ENCODE assay signal across 2 cellular contexts in the genomic region with DNA sequence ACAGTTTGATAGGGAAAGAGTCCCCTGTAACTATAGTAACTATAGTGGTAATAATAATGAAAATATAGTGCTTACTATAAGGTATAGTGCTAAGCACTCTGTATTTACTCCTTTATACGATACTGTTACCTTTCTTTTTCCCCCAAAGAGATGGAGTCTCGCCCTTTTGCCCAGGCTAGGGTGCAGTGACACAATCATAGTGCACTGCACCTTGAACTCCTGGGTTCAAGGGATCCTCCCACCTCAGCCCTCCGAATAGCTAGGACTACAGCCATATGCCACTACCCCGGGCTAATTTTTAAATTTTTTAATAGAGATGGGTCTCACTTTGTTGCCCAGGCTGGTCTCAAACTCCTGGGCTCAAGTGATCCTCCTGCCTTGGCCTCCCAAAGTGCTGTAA.
A peak's percentile ranks its signal among the peaks of the same experiment; 100 is the strongest.
TF ChIP-seq lines count a peak whose summit lies in the region.

No MANE protein-coding gene starts in this region.

TF ChIP-seq in IMR-90, 13 proteins besides CTCF, POLR2A, EP300 and RAD21:
- TF ChIP-seq RFX5 (IDR thresholded peaks at IDR 0.05; ENCODE audit: low read depth, low read length) (no peak), MAFK (IDR thresholded peaks at IDR 0.05; ENCODE audit: low read depth, low read length) (no peak), USF2 (IDR thresholded peaks at IDR 0.05; ENCODE audit: low read depth, low read length) (no peak), FOS (IDR thresholded peaks at IDR 0.05; ENCODE audit: low read depth, low read length) (no peak), RCOR1 (IDR thresholded peaks at IDR 0.05; ENCODE audit: insufficient replicate concordance, low read length) (no peak), NFE2L2 (IDR thresholded peaks at IDR 0.05; ENCODE audit: low read depth, low read length) (no peak), BHLHE40 (IDR thresholded peaks at IDR 0.05; ENCODE audit: low read depth, low read length) (no peak), MXI1 (IDR thresholded peaks at IDR 0.05; ENCODE audit: borderline replicate concordance, low read depth, low read length) (no peak), SMC3 (IDR thresholded peaks at IDR 0.05; ENCODE audit: low read depth, low read length) (no peak), CHD1 (IDR thresholded peaks at IDR 0.05; ENCODE audit: low read depth, low read length) (no peak), CEBPB (IDR thresholded peaks at IDR 0.05; ENCODE audit: low read depth, low read length) (no peak)
- TF ChIP-seq, protein P1, sequence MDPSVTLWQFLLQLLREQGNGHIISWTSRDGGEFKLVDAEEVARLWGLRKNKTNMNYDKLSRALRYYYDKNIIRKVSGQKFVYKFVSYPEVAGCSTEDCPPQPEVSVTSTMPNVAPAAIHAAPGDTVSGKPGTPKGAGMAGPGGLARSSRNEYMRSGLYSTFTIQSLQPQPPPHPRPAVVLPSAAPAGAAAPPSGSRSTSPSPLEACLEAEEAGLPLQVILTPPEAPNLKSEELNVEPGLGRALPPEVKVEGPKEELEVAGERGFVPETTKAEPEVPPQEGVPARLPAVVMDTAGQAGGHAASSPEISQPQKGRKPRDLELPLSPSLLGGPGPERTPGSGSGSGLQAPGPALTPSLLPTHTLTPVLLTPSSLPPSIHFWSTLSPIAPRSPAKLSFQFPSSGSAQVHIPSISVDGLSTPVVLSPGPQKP (IDR thresholded peaks at IDR 0.05; ENCODE audit: borderline replicate concordance, low read depth, low read length), result no peak

TF ChIP-seq in HepG2, 621 proteins besides CTCF, POLR2A, EP300 and RAD21:
- no peak for TF ChIP-seq ZNF775 (CRISPR knock-in tag; IDR thresholded peaks at IDR 0.05; ENCODE audit: borderline replicate concordance)
- no peak for TF ChIP-seq FOXK2 (IDR thresholded peaks at IDR 0.05)
- TF ChIP-seq RBM22 (optimal IDR thresholded peaks at IDR 0.05; ENCODE audit: low read length), result peak; percentile 35
- no peak for TF ChIP-seq BRD4 (CRISPR knock-in tag; IDR thresholded peaks at IDR 0.05)
- peak; percentile 68; the same call in 1 of the 2 replicates for TF ChIP-seq HNF4G (IDR thresholded peaks at IDR 0.05; ENCODE audit: borderline replicate concordance, low read depth, low read length)
- no peak for TF ChIP-seq HNF4G (CRISPR knock-in tag; IDR thresholded peaks at IDR 0.05; ENCODE audit: borderline replicate concordance, low read depth)
- TF ChIP-seq HMG20B (CRISPR knock-in tag; conservative IDR thresholded peaks at IDR 0.05), result no peak
- TF ChIP-seq, protein P2, sequence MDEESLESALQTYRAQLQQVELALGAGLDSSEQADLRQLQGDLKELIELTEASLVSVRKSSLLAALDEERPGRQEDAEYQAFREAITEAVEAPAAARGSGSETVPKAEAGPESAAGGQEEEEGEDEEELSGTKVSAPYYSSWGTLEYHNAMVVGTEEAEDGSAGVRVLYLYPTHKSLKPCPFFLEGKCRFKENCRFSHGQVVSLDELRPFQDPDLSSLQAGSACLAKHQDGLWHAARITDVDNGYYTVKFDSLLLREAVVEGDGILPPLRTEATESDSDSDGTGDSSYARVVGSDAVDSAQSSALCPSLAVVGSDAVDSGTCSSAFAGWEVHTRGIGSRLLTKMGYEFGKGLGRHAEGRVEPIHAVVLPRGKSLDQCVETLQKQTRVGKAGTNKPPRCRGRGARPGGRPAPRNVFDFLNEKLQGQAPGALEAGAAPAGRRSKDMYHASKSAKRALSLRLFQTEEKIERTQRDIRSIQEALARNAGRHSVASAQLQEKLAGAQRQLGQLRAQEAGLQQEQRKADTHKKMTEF (CRISPR knock-in tag; IDR thresholded peaks at IDR 0.05), result no peak
- TF ChIP-seq ZNF232 (CRISPR knock-in tag; IDR thresholded peaks at IDR 0.05; ENCODE audit: borderline replicate concordance), result 0 out of 2 replicates have a peak, but pooled peaks have one; percentile 29
- TF ChIP-seq, protein P3, sequence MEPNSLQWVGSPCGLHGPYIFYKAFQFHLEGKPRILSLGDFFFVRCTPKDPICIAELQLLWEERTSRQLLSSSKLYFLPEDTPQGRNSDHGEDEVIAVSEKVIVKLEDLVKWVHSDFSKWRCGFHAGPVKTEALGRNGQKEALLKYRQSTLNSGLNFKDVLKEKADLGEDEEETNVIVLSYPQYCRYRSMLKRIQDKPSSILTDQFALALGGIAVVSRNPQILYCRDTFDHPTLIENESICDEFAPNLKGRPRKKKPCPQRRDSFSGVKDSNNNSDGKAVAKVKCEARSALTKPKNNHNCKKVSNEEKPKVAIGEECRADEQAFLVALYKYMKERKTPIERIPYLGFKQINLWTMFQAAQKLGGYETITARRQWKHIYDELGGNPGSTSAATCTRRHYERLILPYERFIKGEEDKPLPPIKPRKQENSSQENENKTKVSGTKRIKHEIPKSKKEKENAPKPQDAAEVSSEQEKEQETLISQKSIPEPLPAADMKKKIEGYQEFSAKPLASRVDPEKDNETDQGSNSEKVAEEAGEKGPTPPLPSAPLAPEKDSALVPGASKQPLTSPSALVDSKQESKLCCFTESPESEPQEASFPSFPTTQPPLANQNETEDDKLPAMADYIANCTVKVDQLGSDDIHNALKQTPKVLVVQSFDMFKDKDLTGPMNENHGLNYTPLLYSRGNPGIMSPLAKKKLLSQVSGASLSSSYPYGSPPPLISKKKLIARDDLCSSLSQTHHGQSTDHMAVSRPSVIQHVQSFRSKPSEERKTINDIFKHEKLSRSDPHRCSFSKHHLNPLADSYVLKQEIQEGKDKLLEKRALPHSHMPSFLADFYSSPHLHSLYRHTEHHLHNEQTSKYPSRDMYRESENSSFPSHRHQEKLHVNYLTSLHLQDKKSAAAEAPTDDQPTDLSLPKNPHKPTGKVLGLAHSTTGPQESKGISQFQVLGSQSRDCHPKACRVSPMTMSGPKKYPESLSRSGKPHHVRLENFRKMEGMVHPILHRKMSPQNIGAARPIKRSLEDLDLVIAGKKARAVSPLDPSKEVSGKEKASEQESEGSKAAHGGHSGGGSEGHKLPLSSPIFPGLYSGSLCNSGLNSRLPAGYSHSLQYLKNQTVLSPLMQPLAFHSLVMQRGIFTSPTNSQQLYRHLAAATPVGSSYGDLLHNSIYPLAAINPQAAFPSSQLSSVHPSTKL (CRISPR knock-in tag; IDR thresholded peaks at IDR 0.05), result 0 out of 2 replicates have a peak, but pooled peaks have one; percentile 15
- no peak for TF ChIP-seq CREB1 (IDR thresholded peaks at IDR 0.05)
- peak; percentile 25; the same call in 1 of the 2 replicates for TF ChIP-seq CREB1 (CRISPR knock-in tag; IDR thresholded peaks at IDR 0.05)
- no peak for TF ChIP-seq MXD1 (CRISPR knock-in tag; IDR thresholded peaks at IDR 0.05)
- TF ChIP-seq, protein P4, sequence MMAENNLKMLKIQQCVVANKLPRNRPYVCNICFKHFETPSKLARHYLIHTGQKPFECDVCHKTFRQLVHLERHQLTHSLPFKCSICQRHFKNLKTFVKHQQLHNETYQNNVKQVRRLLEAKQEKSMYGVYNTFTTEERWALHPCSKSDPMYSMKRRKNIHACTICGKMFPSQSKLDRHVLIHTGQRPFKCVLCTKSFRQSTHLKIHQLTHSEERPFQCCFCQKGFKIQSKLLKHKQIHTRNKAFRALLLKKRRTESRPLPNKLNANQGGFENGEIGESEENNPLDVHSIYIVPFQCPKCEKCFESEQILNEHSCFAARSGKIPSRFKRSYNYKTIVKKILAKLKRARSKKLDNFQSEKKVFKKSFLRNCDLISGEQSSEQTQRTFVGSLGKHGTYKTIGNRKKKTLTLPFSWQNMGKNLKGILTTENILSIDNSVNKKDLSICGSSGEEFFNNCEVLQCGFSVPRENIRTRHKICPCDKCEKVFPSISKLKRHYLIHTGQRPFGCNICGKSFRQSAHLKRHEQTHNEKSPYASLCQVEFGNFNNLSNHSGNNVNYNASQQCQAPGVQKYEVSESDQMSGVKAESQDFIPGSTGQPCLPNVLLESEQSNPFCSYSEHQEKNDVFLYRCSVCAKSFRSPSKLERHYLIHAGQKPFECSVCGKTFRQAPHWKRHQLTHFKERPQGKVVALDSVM (CRISPR knock-in tag; IDR thresholded peaks at IDR 0.05), result peak; percentile 68; the same call in 1 of the 2 replicates
- 0 out of 2 replicates have a peak, but pooled peaks have one; percentile 18 for TF ChIP-seq HOMEZ (CRISPR knock-in tag; IDR thresholded peaks at IDR 0.05; ENCODE audit: low read depth)
- peak; percentile 77 for TF ChIP-seq HNF4A (CRISPR knock-in tag; IDR thresholded peaks at IDR 0.05)
